Comparison of ENCODE assay signal across 2 cellular contexts in the genomic region with DNA sequence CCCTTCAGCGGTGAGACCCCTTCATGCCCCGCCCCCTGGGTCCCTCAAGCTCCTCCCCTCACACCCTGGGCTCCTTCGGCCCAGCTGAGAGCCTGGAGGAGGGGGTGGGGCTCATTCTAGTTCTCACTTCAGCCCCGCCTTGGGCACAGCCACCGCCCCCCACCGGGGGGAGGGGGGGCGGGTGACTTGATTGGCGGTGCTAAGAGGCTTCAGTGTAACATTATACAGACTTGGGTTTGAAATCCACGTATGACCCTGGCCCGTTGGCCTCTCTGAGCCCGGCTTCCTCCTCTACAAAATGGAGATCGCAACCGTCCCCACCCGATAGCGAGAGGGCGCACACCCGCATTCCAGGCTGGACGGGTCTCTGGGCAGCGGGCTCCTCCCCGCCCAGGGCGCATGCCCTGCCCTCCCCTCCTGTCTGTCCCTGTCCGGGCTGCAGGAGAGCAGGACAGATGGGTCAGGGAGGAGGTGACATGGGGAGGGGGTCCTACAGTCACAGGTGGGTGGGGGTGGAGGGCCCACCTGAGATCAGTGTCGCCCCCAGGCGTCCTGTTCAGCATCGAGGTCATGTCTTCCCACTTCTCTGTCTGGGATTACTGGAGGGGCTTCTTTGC.
TF ChIP-seq lines count a peak whose summit lies in the region.

No MANE protein-coding gene starts in this region.

TF ChIP-seq in Ishikawa, 13 proteins besides CTCF, POLR2A, EP300 and RAD21:
- TF ChIP-seq CREB1 (IDR thresholded peaks at IDR 0.05; ENCODE audit: low read depth) = no peak
- TF ChIP-seq FOXM1 (IDR thresholded peaks at IDR 0.05; ENCODE audit: borderline replicate concordance, low read depth) = no peak
- no peak for TF ChIP-seq NFIC (IDR thresholded peaks at IDR 0.05)
- peak; percentile 74 for TF ChIP-seq YY1 (IDR thresholded peaks at IDR 0.05; ENCODE audit: low read depth)
- peak; percentile 32; the same call in 1 of the 2 replicates for TF ChIP-seq TCF12 (IDR thresholded peaks at IDR 0.05; ENCODE audit: low read depth)
- TF ChIP-seq, protein P1, sequence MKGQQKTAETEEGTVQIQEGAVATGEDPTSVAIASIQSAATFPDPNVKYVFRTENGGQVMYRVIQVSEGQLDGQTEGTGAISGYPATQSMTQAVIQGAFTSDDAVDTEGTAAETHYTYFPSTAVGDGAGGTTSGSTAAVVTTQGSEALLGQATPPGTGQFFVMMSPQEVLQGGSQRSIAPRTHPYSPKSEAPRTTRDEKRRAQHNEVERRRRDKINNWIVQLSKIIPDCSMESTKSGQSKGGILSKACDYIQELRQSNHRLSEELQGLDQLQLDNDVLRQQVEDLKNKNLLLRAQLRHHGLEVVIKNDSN (IDR thresholded peaks at IDR 0.05) = no peak
- TF ChIP-seq CEBPB (IDR thresholded peaks at IDR 0.05) = no peak
- TF ChIP-seq TEAD4 (IDR thresholded peaks at IDR 0.05) = peak; percentile 90
- TF ChIP-seq TAF1 (IDR thresholded peaks at IDR 0.05; ENCODE audit: low read depth) = peak; percentile 39; the same call in 1 of the 2 replicates
- no peak for TF ChIP-seq REST (IDR thresholded peaks at IDR 0.05; ENCODE audit: low read depth)
- TF ChIP-seq, protein P2, sequence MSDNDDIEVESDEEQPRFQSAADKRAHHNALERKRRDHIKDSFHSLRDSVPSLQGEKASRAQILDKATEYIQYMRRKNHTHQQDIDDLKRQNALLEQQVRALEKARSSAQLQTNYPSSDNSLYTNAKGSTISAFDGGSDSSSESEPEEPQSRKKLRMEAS (IDR thresholded peaks at IDR 0.05) = no peak
- no peak for TF ChIP-seq EGR1 (IDR thresholded peaks at IDR 0.05)
- peak; percentile 59 for TF ChIP-seq ZBTB7A (IDR thresholded peaks at IDR 0.05; ENCODE audit: low read depth)

TF ChIP-seq in endothelial cell of umbilical vein, 7 proteins besides CTCF, POLR2A, EP300 and RAD21:
- TF ChIP-seq POLR2AphosphoS5 (IDR thresholded peaks at IDR 0.05; ENCODE audit: insufficient read depth, low read depth, low read length) (no peak), MYC (IDR thresholded peaks at IDR 0.05; ENCODE audit: low read depth, low read length) (no peak), EZH2 (IDR thresholded peaks at IDR 0.05; ENCODE audit: borderline replicate concordance, low read depth, low read length, severe bottlenecking) (no peak), GATA2 (IDR thresholded peaks at IDR 0.05; ENCODE audit: insufficient read depth, insufficient read length, low read depth, low read length) (no peak), FOS (IDR thresholded peaks at IDR 0.05; ENCODE audit: borderline replicate concordance, insufficient read depth, low read length) (no peak)
- TF ChIP-seq, protein P2 (IDR thresholded peaks at IDR 0.05; ENCODE audit: insufficient read depth, insufficient read length) = no peak
TF ChIP-seq in endothelial cell of umbilical vein: peak in this region for 0.
